In the genomic region with DNA sequence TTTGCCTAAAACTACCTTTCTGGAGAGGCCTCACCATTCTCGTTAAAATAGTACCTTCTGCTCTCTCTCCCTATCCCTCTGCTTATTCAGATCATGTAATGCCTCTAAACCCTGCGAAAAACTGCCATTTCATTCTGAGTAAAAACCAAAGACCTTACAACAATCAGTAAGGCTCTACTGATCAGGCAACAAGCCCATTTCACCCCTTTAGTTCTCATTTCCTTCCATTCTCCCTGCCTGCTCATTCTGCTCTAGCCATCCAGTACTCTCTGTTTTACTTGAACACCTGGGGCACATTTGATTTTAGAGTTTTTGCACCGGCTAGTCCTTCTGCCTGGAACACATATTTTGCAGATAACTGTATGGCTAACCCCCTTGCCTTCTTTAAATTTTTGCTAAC, we compare ENCODE assay signal across 1 cellular context.
TF ChIP-seq lines count a peak whose summit lies in the region.

No MANE protein-coding gene starts in this region.

TF ChIP-seq in K562, 482 proteins besides CTCF, POLR2A, EP300 and RAD21:
- TF ChIP-seq POLR2G (IDR thresholded peaks at IDR 0.05; ENCODE audit: low read depth, low read length) (no peak), RB1 (IDR thresholded peaks at IDR 0.05; ENCODE audit: low read depth) (no peak), ZNF12 (CRISPR knock-in tag; IDR thresholded peaks at IDR 0.05) (no peak), RFX7 (CRISPR knock-in tag; IDR thresholded peaks at IDR 0.05) (no peak), ZNF121 (CRISPR knock-in tag; conservative IDR thresholded peaks at IDR 0.05) (no peak), PHTF2 (CRISPR knock-in tag; IDR thresholded peaks at IDR 0.05) (no peak), PRPF4 (IDR thresholded peaks at IDR 0.05; ENCODE audit: insufficient read depth, low read depth, low read length, poor library complexity, severe bottlenecking) (no peak), ZNF436 (CRISPR knock-in tag; IDR thresholded peaks at IDR 0.05) (no peak), JUNB (CRISPR knock-in tag; conservative IDR thresholded peaks at IDR 0.05) (no peak), EHMT2 (IDR thresholded peaks at IDR 0.05) (no peak), ZSCAN29 (IDR thresholded peaks at IDR 0.05) (no peak), ZNF444 (CRISPR knock-in tag; IDR thresholded peaks at IDR 0.05) (no peak), RBM14 (IDR thresholded peaks at IDR 0.05; ENCODE audit: borderline replicate concordance, insufficient read depth, low read depth, low read length) (no peak), PHF21A (IDR thresholded peaks at IDR 0.05; ENCODE audit: borderline replicate concordance, low read depth) (no peak), EWSR1 (IDR thresholded peaks at IDR 0.05; ENCODE audit: borderline replicate concordance, low read depth, partially characterized antibody) (no peak), ETV5 (CRISPR knock-in tag; IDR thresholded peaks at IDR 0.05; ENCODE audit: low read depth) (no peak)
- TF ChIP-seq, protein P1, sequence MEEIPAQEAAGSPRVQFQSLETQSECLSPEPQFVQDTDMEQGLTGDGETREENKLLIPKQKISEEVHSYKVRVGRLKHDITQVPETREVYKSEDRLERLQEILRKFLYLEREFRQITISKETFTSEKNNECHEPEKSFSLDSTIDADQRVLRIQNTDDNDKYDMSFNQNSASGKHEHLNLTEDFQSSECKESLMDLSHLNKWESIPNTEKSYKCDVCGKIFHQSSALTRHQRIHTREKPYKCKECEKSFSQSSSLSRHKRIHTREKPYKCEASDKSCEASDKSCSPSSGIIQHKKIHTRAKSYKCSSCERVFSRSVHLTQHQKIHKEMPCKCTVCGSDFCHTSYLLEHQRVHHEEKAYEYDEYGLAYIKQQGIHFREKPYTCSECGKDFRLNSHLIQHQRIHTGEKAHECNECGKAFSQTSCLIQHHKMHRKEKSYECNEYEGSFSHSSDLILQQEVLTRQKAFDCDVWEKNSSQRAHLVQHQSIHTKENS (CRISPR knock-in tag; IDR thresholded peaks at IDR 0.05), result no peak
- TF ChIP-seq, protein P2, sequence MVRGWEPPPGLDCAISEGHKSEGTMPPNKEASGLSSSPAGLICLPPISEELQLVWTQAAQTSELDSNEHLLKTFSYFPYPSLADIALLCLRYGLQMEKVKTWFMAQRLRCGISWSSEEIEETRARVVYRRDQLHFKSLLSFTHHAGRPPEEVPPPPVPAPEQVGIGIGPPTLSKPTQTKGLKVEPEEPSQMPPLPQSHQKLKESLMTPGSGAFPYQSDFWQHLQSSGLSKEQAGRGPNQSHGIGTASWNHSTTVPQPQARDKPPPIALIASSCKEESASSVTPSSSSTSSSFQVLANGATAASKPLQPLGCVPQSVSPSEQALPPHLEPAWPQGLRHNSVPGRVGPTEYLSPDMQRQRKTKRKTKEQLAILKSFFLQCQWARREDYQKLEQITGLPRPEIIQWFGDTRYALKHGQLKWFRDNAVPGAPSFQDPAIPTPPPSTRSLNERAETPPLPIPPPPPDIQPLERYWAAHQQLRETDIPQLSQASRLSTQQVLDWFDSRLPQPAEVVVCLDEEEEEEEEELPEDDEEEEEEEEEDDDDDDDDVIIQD (CRISPR knock-in tag; IDR thresholded peaks at IDR 0.05), result no peak
TF ChIP-seq in K562: peak in this region for 0.
